In the genomic region with DNA sequence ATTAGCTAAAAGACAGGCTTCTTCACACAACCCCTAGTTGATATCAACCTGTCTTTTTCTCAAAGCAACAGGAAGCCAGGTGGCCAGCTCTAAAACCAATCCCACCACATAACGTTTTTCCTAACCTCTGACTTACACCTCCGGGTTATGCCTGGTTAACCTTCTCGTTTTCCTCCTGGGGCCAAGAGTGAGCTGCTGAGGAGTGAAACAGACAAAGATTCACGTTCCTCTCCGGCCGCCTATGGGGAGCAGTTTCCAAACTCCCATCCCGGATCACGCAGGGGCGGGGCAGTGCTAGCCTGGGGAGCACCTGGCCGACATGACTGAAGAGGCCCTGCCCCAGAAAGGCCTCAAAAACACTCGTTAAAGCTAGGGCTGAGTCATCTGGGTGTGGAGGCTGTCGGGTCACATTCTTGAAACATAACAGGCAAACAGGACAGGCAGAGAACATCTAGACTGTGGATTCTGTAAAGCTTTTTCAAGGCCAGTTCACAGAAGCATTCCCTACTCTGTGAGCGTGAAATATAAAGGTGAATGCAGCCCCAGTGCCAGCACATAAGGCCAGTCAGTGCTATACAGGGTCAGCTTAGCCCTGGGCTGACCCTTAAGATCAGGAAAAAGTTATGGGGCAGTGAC, we compare ENCODE assay signal across 8 cellular contexts.
DNase-seq lines count a peak whose midpoint lies in the region; ATAC-seq lines count a peak whose summit lies in the region.

No MANE protein-coding gene starts in this region.

- peak; percentile 29 for ATAC-seq in GM19372 (IDR thresholded peaks at IDR 0.05; ENCODE audit: low read depth, unreplicated experiment)

- no peak overlapping the region for H3K9ac ChIP-seq in BLaER1

- H3K27me3 ChIP-seq in BLaER1 (no peaks in the 10 kb centered on the region), layer of hippocampus (ENCODE audit: control insufficient read depth, insufficient read depth, low read length) (no peaks in the 10 kb centered on the region)

- no peaks in the 10 kb centered on the region for H3K36me3 ChIP-seq in BLaER1

- H3K27ac ChIP-seq in BLaER1 (no peak overlapping the region), layer of hippocampus (ENCODE audit: low read depth, low read length) (peak overlapping the region; percentile 59)

- H3K4me1 ChIP-seq in BLaER1 = peaks cover 43% of the 10 kb centered on the region

- H3K4me2 ChIP-seq in BLaER1 = peak overlapping the region; percentile 48

- DNase-seq in HS-5 (ENCODE audit: low read depth) = peak; percentile 91
- DNase-seq in T-helper 2 cell = peak in 3 of 5 experiments; percentile 6 to 70 (median 69)
- peak; percentile 55 for DNase-seq in brain pericyte (ENCODE audit: low read depth, low spot score)
- DNase-seq in stimulated activated CD4-positive, alpha-beta T cell treated with anti-CD3 and anti-CD28 coated beads, TNF-alpha, amount 100 ng/mL, for 1 hour (ENCODE audit: low read depth in 3 of 3, low spot score in 1 of 3) = peak; percentile 13 to 25 (median 18)
- DNase-seq in DMS114 treated with DMSO at 0.1 percent for 48 hours (lab: John Stamatoyannopoulos, UW; ENCODE audit: unreplicated experiment) = no peak

- H3K9me3 ChIP-seq in BLaER1 = peaks cover 6% of the 10 kb centered on the region

- no peak overlapping the region for H3K4me3 ChIP-seq in BLaER1

- H4K20me1 ChIP-seq in BLaER1 = no peaks in the 10 kb centered on the region
